In the genomic region with DNA sequence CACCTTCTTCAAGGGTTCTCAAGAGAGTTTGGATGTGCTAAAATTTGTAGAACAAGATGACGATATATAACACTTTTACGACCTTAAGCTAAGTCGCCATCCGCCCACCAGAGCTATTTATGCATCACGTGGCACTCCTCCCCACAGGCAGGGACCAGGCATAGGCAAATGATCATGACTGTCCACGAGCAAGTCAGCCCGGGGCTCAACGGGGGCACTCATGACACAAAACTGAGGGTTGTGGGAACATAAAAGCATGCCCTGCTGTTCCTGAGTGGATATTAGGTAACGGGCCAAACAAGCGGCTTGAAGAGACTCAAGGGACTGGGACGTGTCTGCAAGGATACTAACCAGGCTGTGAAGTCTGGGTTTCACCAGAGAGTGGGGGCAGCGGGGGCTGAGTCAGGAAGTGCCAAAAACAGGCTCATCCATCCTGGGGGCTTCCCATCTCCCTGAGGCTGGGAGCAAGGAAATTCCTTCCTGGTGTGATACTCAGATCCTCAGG, we compare ENCODE assay signal across 11 cellular contexts. TPM values are rescaled to one million over a fixed set of nuclear protein-coding genes. Genes with fewer than 3 reads are reported as not detected.
DNase-seq lines count a peak whose midpoint lies in the region; ATAC-seq and TF ChIP-seq lines count a peak whose summit lies in the region.
"Had no signal": no experiment of that assay in that cellular context is flagged by ENCODE, and none has a peak within 500 bp of the region (broad histone marks: within the 10 kb centered on the region; RNA-seq: fewer than 3 reads in every experiment).

No MANE protein-coding gene starts in this region.

- no peak for ATAC-seq in activated CD8-positive, alpha-beta T cell treated with anti-CD3 and anti-CD28 coated beads for 36 hours
- ATAC-seq in activated CD8-positive, alpha-beta T cell treated with anti-CD3 and anti-CD28 coated beads, Interleukin-2, amount 10 ng/mL, durations not matched to agents 7 days and 5 days: no peak
- peak; percentile 34 for ATAC-seq in aorta (ENCODE audit: low FRiP score)
- no peak for ATAC-seq in stimulated activated effector memory CD8-positive, alpha-beta T cell treated with anti-CD3 and anti-CD28 coated beads, Interleukin-12 subunit alpha, Interleukin-12 subunit beta, amount 100 ng/mL, for 72 hours

- H3K27me3 Mint-ChIP-seq in activated CD8-positive, alpha-beta T cell treated with anti-CD3 and anti-CD28 coated beads for 36 hours: no peaks in the 10 kb centered on the region
- peaks cover 12% of the 10 kb centered on the region for H3K27me3 Mint-ChIP-seq in activated CD8-positive, alpha-beta T cell treated with anti-CD3 and anti-CD28 coated beads, Interleukin-2, amount 10 ng/mL, durations not matched to agents 7 days and 5 days (ENCODE audit: low read depth)
- peaks cover 16% of the 10 kb centered on the region for H3K27me3 Mint-ChIP-seq in nephron progenitor cell (ENCODE audit: low read depth, poor library complexity)

- DNase-seq in activated CD8-positive, alpha-beta T cell treated with anti-CD3 and anti-CD28 coated beads for 36 hours: peak; percentile 37
- DNase-seq in activated CD8-positive, alpha-beta T cell treated with anti-CD3 and anti-CD28 coated beads, Interleukin-2, amount 10 ng/mL, durations not matched to agents 7 days and 5 days: no peak
- no peak for DNase-seq in esophagus squamous epithelium (lab: John Stamatoyannopoulos, UW)
- DNase-seq in nephron progenitor cell: no peak
- peak in 1 of 2 donors; percentile 55 for DNase-seq in aorta
- DNase-seq in stimulated activated effector memory CD8-positive, alpha-beta T cell treated with anti-CD3 and anti-CD28 coated beads, Interleukin-12 subunit alpha, Interleukin-12 subunit beta, amount 100 ng/mL, for 72 hours (ENCODE audit: low spot score in 2 of 2): no peak
- DNase-seq in NCI-H1436 treated with DMSO at 0.1 percent for 48 hours (lab: John Stamatoyannopoulos, UW): no peak
- no peak for DNase-seq in activated CD4-positive, alpha-beta T cell treated with anti-CD3 and anti-CD28 coated beads for 48 hours
- DNase-seq: activated CD4-positive, CD25-positive, alpha-beta regulatory T cell treated with anti-CD3 and anti-CD28 coated beads, Interleukin-2, amount 50 U/mL, for 72 hours; AML-193; stimulated activated naive CD4-positive, alpha-beta T cell treated with Interleukin-2 at 50 U/mL for 16 hours had no signal

- no peaks in the 10 kb centered on the region for H3K9me3 ChIP-seq in esophagus squamous epithelium
- no peaks in the 10 kb centered on the region for H3K9me3 ChIP-seq in aorta (ENCODE audit: control insufficient read depth, low read length)

- CTCF ChIA-PET in activated CD8-positive, alpha-beta T cell treated with anti-CD3 and anti-CD28 coated beads for 36 hours (lab: Charles Lee): no interaction called here
- CTCF ChIA-PET in activated CD8-positive, alpha-beta T cell treated with anti-CD3 and anti-CD28 coated beads, Interleukin-2, amount 10 ng/mL, durations not matched to agents 7 days and 5 days (lab: Charles Lee): interaction anchor here (1.2 to 1.4 kb wide), 2 partner anchors 13 to 26 kb away, joined by 3 to 4 read pairs; no protein-coding TSS in a partner anchor

- H3K4me3 Mint-ChIP-seq in activated CD8-positive, alpha-beta T cell treated with anti-CD3 and anti-CD28 coated beads for 36 hours: no peak overlapping the region
- H3K4me3 Mint-ChIP-seq in activated CD8-positive, alpha-beta T cell treated with anti-CD3 and anti-CD28 coated beads, Interleukin-2, amount 10 ng/mL, durations not matched to agents 7 days and 5 days: no peak overlapping the region
- H3K4me3 Mint-ChIP-seq in nephron progenitor cell: peak overlapping the region; percentile 54
- no peak overlapping the region for H3K4me3 Mint-ChIP-seq in stimulated activated effector memory CD8-positive, alpha-beta T cell treated with anti-CD3 and anti-CD28 coated beads, Interleukin-12 subunit alpha, Interleukin-12 subunit beta, amount 100 ng/mL, for 72 hours

- H3K36me3 ChIP-seq in esophagus squamous epithelium (no peaks in the 10 kb centered on the region), aorta (ENCODE audit: control insufficient read depth in 1 of 2, insufficient read depth in 2 of 2, low read length in 1 of 2) (no peaks in the 10 kb centered on the region)

- H3K4me1 ChIP-seq in esophagus squamous epithelium (peaks cover 13 to 42% (median 20%) of the 10 kb centered on the region in 3 donors), aorta (ENCODE audit: control insufficient read depth in 1 of 2, insufficient read depth in 2 of 2, low read length in 2 of 2) (no peaks in the 10 kb centered on the region)

- H3K27ac ChIP-seq in esophagus squamous epithelium (peak overlapping the region in 3 of 4 donors; percentile 50 to 68 (median 53)), aorta (ENCODE audit: low read depth in 1 of 2, low read length in 2 of 2) (no peak overlapping the region)

- intact Hi-C loops in activated CD8-positive, alpha-beta T cell treated with anti-CD3 and anti-CD28 coated beads for 36 hours (cut with micrococcal nuclease): no loop called here
- intact Hi-C loops in esophagus squamous epithelium (cut with DNase I): no loop called here
- intact Hi-C loops in aorta (cut with DNase I): no loop called here

- TF ChIP-seq POLR2A in esophagus squamous epithelium (IDR thresholded peaks at IDR 0.05): no peak

- no peak for TF ChIP-seq CTCF in activated CD8-positive, alpha-beta T cell treated with anti-CD3 and anti-CD28 coated beads for 36 hours (IDR thresholded peaks at IDR 0.05)
- TF ChIP-seq CTCF in esophagus squamous epithelium (IDR thresholded peaks at IDR 0.05): no peak
- no peak for TF ChIP-seq CTCF in nephron progenitor cell (IDR thresholded peaks at IDR 0.05)

- H3K4me3 ChIP-seq in esophagus squamous epithelium (peak overlapping the region in 3 of 4 donors; percentile 10 to 41 (median 12)), aorta (ENCODE audit: low read length in 2 of 2) (peak overlapping the region; percentile 4 to 35)

- no peaks in the 10 kb centered on the region for H3K36me3 Mint-ChIP-seq in activated CD8-positive, alpha-beta T cell treated with anti-CD3 and anti-CD28 coated beads for 36 hours (ENCODE audit: low read depth)
- H3K36me3 Mint-ChIP-seq in activated CD8-positive, alpha-beta T cell treated with anti-CD3 and anti-CD28 coated beads, Interleukin-2, amount 10 ng/mL, durations not matched to agents 7 days and 5 days (ENCODE audit: low read depth): no peaks in the 10 kb centered on the region
- no peaks in the 10 kb centered on the region for H3K36me3 Mint-ChIP-seq in nephron progenitor cell (ENCODE audit: low read depth)
- no peaks in the 10 kb centered on the region for H3K36me3 Mint-ChIP-seq in stimulated activated effector memory CD8-positive, alpha-beta T cell treated with anti-CD3 and anti-CD28 coated beads, Interleukin-12 subunit alpha, Interleukin-12 subunit beta, amount 100 ng/mL, for 72 hours

- no peak overlapping the region for H3K27ac Mint-ChIP-seq in activated CD8-positive, alpha-beta T cell treated with anti-CD3 and anti-CD28 coated beads for 36 hours
- no peak overlapping the region for H3K27ac Mint-ChIP-seq in activated CD8-positive, alpha-beta T cell treated with anti-CD3 and anti-CD28 coated beads, Interleukin-2, amount 10 ng/mL, durations not matched to agents 7 days and 5 days
- H3K27ac Mint-ChIP-seq in nephron progenitor cell: no peak overlapping the region
- H3K27ac Mint-ChIP-seq in stimulated activated effector memory CD8-positive, alpha-beta T cell treated with anti-CD3 and anti-CD28 coated beads, Interleukin-12 subunit alpha, Interleukin-12 subunit beta, amount 100 ng/mL, for 72 hours: no peak overlapping the region

- no peaks in the 10 kb centered on the region for H3K9me3 Mint-ChIP-seq in activated CD8-positive, alpha-beta T cell treated with anti-CD3 and anti-CD28 coated beads for 36 hours
- H3K9me3 Mint-ChIP-seq in activated CD8-positive, alpha-beta T cell treated with anti-CD3 and anti-CD28 coated beads, Interleukin-2, amount 10 ng/mL, durations not matched to agents 7 days and 5 days (ENCODE audit: insufficient read depth): no peaks in the 10 kb centered on the region
- no peaks in the 10 kb centered on the region for H3K9me3 Mint-ChIP-seq in nephron progenitor cell
- H3K9me3 Mint-ChIP-seq in stimulated activated effector memory CD8-positive, alpha-beta T cell treated with anti-CD3 and anti-CD28 coated beads, Interleukin-12 subunit alpha, Interleukin-12 subunit beta, amount 100 ng/mL, for 72 hours: no peaks in the 10 kb centered on the region

- POLR2A ChIA-PET in activated CD8-positive, alpha-beta T cell treated with anti-CD3 and anti-CD28 coated beads for 36 hours (lab: Charles Lee): no interaction called here
- POLR2A ChIA-PET in activated CD8-positive, alpha-beta T cell treated with anti-CD3 and anti-CD28 coated beads, Interleukin-2, amount 10 ng/mL, durations not matched to agents 7 days and 5 days (lab: Charles Lee): interaction anchor here (0.9 kb wide), 1 partner anchor 26 kb away, joined by 3 read pairs; no protein-coding TSS in a partner anchor

- H3K27me3 ChIP-seq in esophagus squamous epithelium (no peaks in the 10 kb centered on the region), aorta (ENCODE audit: control insufficient read depth in 1 of 2, insufficient read depth in 2 of 2, low read length in 1 of 2) (no peaks in the 10 kb centered on the region)

- peaks cover 27% of the 10 kb centered on the region for H3K4me1 Mint-ChIP-seq in activated CD8-positive, alpha-beta T cell treated with anti-CD3 and anti-CD28 coated beads for 36 hours (ENCODE audit: low read depth)
- peaks cover 24% of the 10 kb centered on the region for H3K4me1 Mint-ChIP-seq in activated CD8-positive, alpha-beta T cell treated with anti-CD3 and anti-CD28 coated beads, Interleukin-2, amount 10 ng/mL, durations not matched to agents 7 days and 5 days (ENCODE audit: low read depth)
- H3K4me1 Mint-ChIP-seq in nephron progenitor cell: peaks cover 72% of the 10 kb centered on the region
- peaks cover 26% of the 10 kb centered on the region for H3K4me1 Mint-ChIP-seq in stimulated activated effector memory CD8-positive, alpha-beta T cell treated with anti-CD3 and anti-CD28 coated beads, Interleukin-12 subunit alpha, Interleukin-12 subunit beta, amount 100 ng/mL, for 72 hours

- 25 to 44% methylated on average over 7 to 12 of the region's 12 CpGs for WGBS in esophagus squamous epithelium, 2 donors
- 5 to 7% methylated on average over 12 of the region's 12 CpGs for WGBS in aorta, 2 donors

RNA-seq across cellular contexts. Expression of a gene that starts 58.1 kb away (rescaled TPM):
- under 1 TPM; 0.72 to 0.77 TPM for total RNA-seq in activated CD8-positive, alpha-beta T cell treated with anti-CD3 and anti-CD28 coated beads for 36 hours
- total RNA-seq in activated CD8-positive, alpha-beta T cell treated with anti-CD3 and anti-CD28 coated beads, Interleukin-2, amount 10 ng/mL, durations not matched to agents 7 days and 5 days: 1 to 10 TPM in 1 of 2 experiments, under 1 TPM in 1; 0.39 to 1.2 TPM
- total RNA-seq in esophagus squamous epithelium (under 1 TPM in 1 of 4 donors, not detected in 3; 0.72 TPM), aorta (1 to 10 TPM in 1 of 2 donors, under 1 TPM in 1; 0.75 to 1.2 TPM)
- 1 to 10 TPM; 3.4 to 5.9 TPM for polyA plus RNA-seq in aorta

RNA-seq across cellular contexts. Expression of a gene that starts 58.4 kb away (rescaled TPM):
- total RNA-seq in activated CD8-positive, alpha-beta T cell treated with anti-CD3 and anti-CD28 coated beads for 36 hours: 10 to 100 TPM; 10.4 to 12.4 TPM
- total RNA-seq in activated CD8-positive, alpha-beta T cell treated with anti-CD3 and anti-CD28 coated beads, Interleukin-2, amount 10 ng/mL, durations not matched to agents 7 days and 5 days: 10 to 100 TPM; 21.0 to 24.5 TPM
- total RNA-seq in esophagus squamous epithelium (10 to 100 TPM in 2 of 4 donors, 1 to 10 TPM in 2; 7.4 to 23.8 (median 12.8) TPM), aorta (10 to 100 TPM; 49.6 to 55.6 TPM)
- 10 to 100 TPM in 1 of 2 donors, 1 to 10 TPM in 1; 6.1 to 38.8 TPM for polyA plus RNA-seq in aorta

Comparison
In these comparisons a context has a peak if more than half of its experiments do, and no peak if none do; other contexts are left out.
1. H3K27ac ChIP-seq: peak in esophagus squamous epithelium (3 of 4); none in aorta (0 of 2).